ENCODE assay signal across 9 cellular contexts in genomic region chr1:201719812-201720521, GRCh38.
DNase-seq lines count a peak whose midpoint lies in the region; ATAC-seq and TF ChIP-seq lines count a peak whose summit lies in the region.
"Had no signal": no experiment of that assay in that cellular context is flagged by ENCODE, and none has a peak within 500 bp of the region (broad histone marks: within the 10 kb centered on the region; RNA-seq: fewer than 3 reads in every experiment).

No MANE protein-coding gene starts in this region.

- POLR2A ChIA-PET in RWPE1 (lab: Yijun Ruan, JAX; ENCODE audit: low non-redundant PET), result no interaction called here

- no peaks in the 10 kb centered on the region for H3K9me3 Mint-ChIP-seq in osteocyte (ENCODE audit: unreplicated experiment)
- H3K9me3 Mint-ChIP-seq: activated T-cell treated with anti-CD3 and anti-CD28 coated beads, Interleukin-2, amount 50 U/mL, for 72 hours had no signal

- TF ChIP-seq CTCF in RWPE1 (conservative IDR thresholded peaks at IDR 0.05; ENCODE audit: low read depth) (no peak), fibroblast of villous mesenchyme (IDR thresholded peaks at IDR 0.05; ENCODE audit: insufficient read depth, low read depth, low read length) (no peak), osteocyte (IDR thresholded peaks at IDR 0.05) (no peak)

- H3K36me3 Mint-ChIP-seq in osteocyte (ENCODE audit: unreplicated experiment), result peaks cover 13% of the 10 kb centered on the region

- peaks cover 81% of the 10 kb centered on the region for H3K4me1 Mint-ChIP-seq in osteocyte (ENCODE audit: unreplicated experiment)

- no peaks in the 10 kb centered on the region for H3K27me3 Mint-ChIP-seq in osteocyte (ENCODE audit: unreplicated experiment)

- H3K27ac ChIP-seq in RWPE1, result peak overlapping the region; percentile 69

- no peak overlapping the region for H3K4me3 ChIP-seq in fibroblast of villous mesenchyme (ENCODE audit: low read depth, low read length)

- no peak for ATAC-seq in GM18870 (IDR thresholded peaks at IDR 0.05; ENCODE audit: unreplicated experiment)
- ATAC-seq: activated T-cell treated with anti-CD3 and anti-CD28 coated beads, Interleukin-2, amount 50 U/mL, for 72 hours had no signal

- DNase-seq in Ammon's horn (ENCODE audit: low spot score), result peak; percentile 94
- no peak for DNase-seq in RWPE1 (ENCODE audit: low spot score)
- peak; percentile 99 for DNase-seq in fibroblast of villous mesenchyme (ENCODE audit: low read depth)
- no peak for DNase-seq in osteocyte (ENCODE audit: extremely low spot score, unreplicated experiment)
- no peak for DNase-seq in stimulated activated CD4-positive, alpha-beta T cell treated with anti-CD3 and anti-CD28 coated beads, Interleukin-4, amount 100 ng/mL, for 24 hours
- DNase-seq in SIG-M5 treated with dmso at 0.1 percent for 504 hours (lab: John Stamatoyannopoulos, UW; ENCODE audit: unreplicated experiment), result no peak
- no peak for DNase-seq in germinal center (ENCODE audit: low spot score)
- DNase-seq: activated T-cell treated with anti-CD3 and anti-CD28 coated beads, Interleukin-2, amount 50 U/mL, for 72 hours had no signal

- CTCF ChIA-PET in RWPE1 (lab: Yijun Ruan, JAX), result interaction anchor here (0.5 to 4.5 kb wide), 8 partner anchors 10 to 205 kb away, joined by 3 to 22 read pairs (median 5); no protein-coding TSS in a partner anchor

- H3K4me3 Mint-ChIP-seq in osteocyte (ENCODE audit: unreplicated experiment), result peak overlapping the region; percentile 35
- H3K4me3 Mint-ChIP-seq: activated T-cell treated with anti-CD3 and anti-CD28 coated beads, Interleukin-2, amount 50 U/mL, for 72 hours had no signal

- H3K27ac Mint-ChIP-seq in osteocyte (ENCODE audit: unreplicated experiment), result peak overlapping the region; percentile 95
- H3K27ac Mint-ChIP-seq: activated T-cell treated with anti-CD3 and anti-CD28 coated beads, Interleukin-2, amount 50 U/mL, for 72 hours had no signal

Comparison
In these comparisons a context has a peak if more than half of its experiments do, and no peak if none do; other contexts are left out.
1. DNase-seq: peak in Ammon's horn (single experiment) and fibroblast of villous mesenchyme (single experiment); none in RWPE1 (single experiment), osteocyte (single experiment), stimulated activated CD4-positive, alpha-beta T cell treated with anti-CD3 and anti-CD28 coated beads, Interleukin-4, amount 100 ng/mL, for 24 hours (single experiment), SIG-M5 treated with dmso at 0.1 percent for 504 hours (single experiment) and germinal center (single experiment).